ENCODE assay signal across 8 cellular contexts in the genomic region with DNA sequence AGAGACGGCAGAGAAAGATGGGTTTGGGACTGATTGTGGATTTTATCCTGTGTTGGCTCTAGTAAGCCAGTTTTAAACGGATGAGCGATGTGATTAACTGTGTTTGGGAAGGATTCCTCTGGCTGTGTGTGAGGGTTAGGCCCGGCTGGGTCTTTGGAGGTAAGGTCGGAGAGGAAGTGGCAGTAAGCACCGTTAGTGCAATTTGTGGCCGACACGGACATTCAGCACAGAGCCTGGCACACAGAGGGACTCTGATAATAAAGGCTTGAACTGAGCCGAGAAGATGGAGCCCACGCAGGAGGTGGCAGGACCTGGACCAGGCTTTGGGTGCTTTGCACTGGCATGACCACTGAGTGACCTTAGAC. TPM values are rescaled to one million over a fixed set of nuclear protein-coding genes. Genes with fewer than 3 reads are reported as not detected.
A peak's percentile ranks its signal among the peaks of the same experiment; 100 is the strongest.
DNase-seq lines count a peak whose midpoint lies in the region; ATAC-seq and TF ChIP-seq lines count a peak whose summit lies in the region.

No MANE protein-coding gene starts in this region.

- H3K27ac Mint-ChIP-seq in progenitor cell of endocrine pancreas = peak overlapping the region; percentile 94

- POLR2A ChIA-PET in Panc1 (lab: Charles Lee) = interaction anchor here (1.0 kb wide), 1 partner anchor 179 kb away, joined by 3 read pairs; no protein-coding TSS in a partner anchor

- no peaks in the 10 kb centered on the region for H3K9me3 ChIP-seq in Panc1 (ENCODE audit: control insufficient read depth, insufficient read depth, low read depth, low read length)

- peak overlapping the region; percentile 88 for H3K4me3 Mint-ChIP-seq in progenitor cell of endocrine pancreas (ENCODE audit: low read depth)

- no peaks in the 10 kb centered on the region for H3K27me3 Mint-ChIP-seq in progenitor cell of endocrine pancreas

- in situ Hi-C loops in Panc1 (cut with HindIII; ENCODE audit: low pct_unique_long_range_greater_than_20kb, low sequenced_read_pairs) = no loop called here

- TF ChIP-seq CTCF in Panc1 (IDR thresholded peaks at IDR 0.05) (no peak), epithelial cell of proximal tubule (conservative IDR thresholded peaks at IDR 0.05; ENCODE audit: low read depth, low read length) (no peak), progenitor cell of endocrine pancreas (IDR thresholded peaks at IDR 0.05; ENCODE audit: unreplicated experiment) (no peak)

- H3K36me3 ChIP-seq in Panc1 (ENCODE audit: control insufficient read depth, insufficient read depth, low read length) = peaks cover 3% of the 10 kb centered on the region

- intact Hi-C loops in Panc1 (cut with micrococcal nuclease; ENCODE audit: unreplicated experiment) = no loop called here

- H3K27ac ChIP-seq in Panc1 (ENCODE audit: low read length) = peak overlapping the region; percentile 86

- no peaks in the 10 kb centered on the region for H3K9me3 Mint-ChIP-seq in progenitor cell of endocrine pancreas (ENCODE audit: low read depth)

- peak overlapping the region; percentile 57 for H3K4me3 ChIP-seq in GM08714 (ENCODE audit: low read length)
- peak overlapping the region; percentile 73 to 94 for H3K4me3 ChIP-seq in Panc1 (ENCODE audit: low read depth in 2 of 2, low read length in 2 of 2)
- peak overlapping the region; percentile 94 for H3K4me3 ChIP-seq in epithelial cell of proximal tubule (ENCODE audit: low read depth, low read length)

- ATAC-seq in Panc1 (peak; percentile 1; the same call in 1 of the 2 replicates), HG02610 (IDR thresholded peaks at IDR 0.05; ENCODE audit: unreplicated experiment) (no peak), GM21390 (IDR thresholded peaks at IDR 0.05; ENCODE audit: unreplicated experiment) (no peak)
- ATAC-seq in activated CD4-positive, CD25-positive, alpha-beta regulatory T cell treated with anti-CD3 and anti-CD28 coated beads, Interleukin-2, amount 50 U/mL, for 24 hours = no peak

- peaks cover under 1% of the 10 kb centered on the region for H3K36me3 Mint-ChIP-seq in progenitor cell of endocrine pancreas (ENCODE audit: insufficient read depth)

- TSS peak; percentile 58 for BruUV-seq in Panc1 (replicated peaks; lab: Mats Ljungman, UMichigan)

- H3K27me3 ChIP-seq in Panc1 (ENCODE audit: control insufficient read depth, insufficient read depth, low read length) = no peaks in the 10 kb centered on the region

- H3K4me1 Mint-ChIP-seq in progenitor cell of endocrine pancreas (ENCODE audit: low read depth) = peaks cover 26% of the 10 kb centered on the region

- H3K4me1 ChIP-seq in Panc1 (ENCODE audit: control insufficient read depth, insufficient read depth, low read length) = peaks cover 30% of the 10 kb centered on the region

- DNase-seq in Panc1 (ENCODE audit: low read depth, low spot score) (no peak), epithelial cell of proximal tubule (ENCODE audit: low read depth) (no peak), progenitor cell of endocrine pancreas (ENCODE audit: low spot score, unreplicated experiment) (no peak), NCI-H69 (lab: John Stamatoyannopoulos, UW) (no peak)

- CTCF ChIA-PET in Panc1 (lab: Charles Lee) = no interaction called here

RNA-seq across cellular contexts. Expression of gene MTFR1L, which starts 1.3 kb away (rescaled TPM):
- total RNA-seq in Panc1 (2021; ENCODE audit: unreplicated experiment) (68.5 TPM), epithelial cell of proximal tubule (21.6 and 27.3 TPM in 2 replicates), progenitor cell of endocrine pancreas (55.0 and 58.8 TPM in 2 replicates)
- polyA plus RNA-seq in Panc1 (2012; ENCODE audit: insufficient read length) = 70.2 TPM

RNA-seq across cellular contexts. Expression of gene SELENON, which starts 21.1 kb away (rescaled TPM):
- 57.2 TPM for total RNA-seq in Panc1 (2021; ENCODE audit: unreplicated experiment)
- polyA plus RNA-seq in Panc1 (2012; ENCODE audit: insufficient read length) = 66.2 TPM
- total RNA-seq in epithelial cell of proximal tubule = 31.2 and 35.1 TPM in 2 replicates
- total RNA-seq in progenitor cell of endocrine pancreas = 79.8 and 87.1 TPM in 2 replicates

RNA-seq across cellular contexts. Expression of gene AUNIP, which starts 38.2 kb away (rescaled TPM):
- total RNA-seq in Panc1 (2021; ENCODE audit: unreplicated experiment) (12.2 TPM), epithelial cell of proximal tubule (6.2 and 13.0 TPM in 2 replicates), progenitor cell of endocrine pancreas (4.7 and 5.9 TPM in 2 replicates)
- polyA plus RNA-seq in Panc1 (2012; ENCODE audit: insufficient read length) = 3.1 TPM

RNA-seq across cellular contexts. Expression of gene PAQR7, which starts 54.4 kb away (rescaled TPM):
- total RNA-seq in Panc1 (2021; ENCODE audit: unreplicated experiment) (30.9 TPM), epithelial cell of proximal tubule (9.4 and 15.0 TPM in 2 replicates), progenitor cell of endocrine pancreas (20.2 and 21.0 TPM in 2 replicates)
- 28.7 TPM for polyA plus RNA-seq in Panc1 (2012; ENCODE audit: insufficient read length)
